In the genomic region with DNA sequence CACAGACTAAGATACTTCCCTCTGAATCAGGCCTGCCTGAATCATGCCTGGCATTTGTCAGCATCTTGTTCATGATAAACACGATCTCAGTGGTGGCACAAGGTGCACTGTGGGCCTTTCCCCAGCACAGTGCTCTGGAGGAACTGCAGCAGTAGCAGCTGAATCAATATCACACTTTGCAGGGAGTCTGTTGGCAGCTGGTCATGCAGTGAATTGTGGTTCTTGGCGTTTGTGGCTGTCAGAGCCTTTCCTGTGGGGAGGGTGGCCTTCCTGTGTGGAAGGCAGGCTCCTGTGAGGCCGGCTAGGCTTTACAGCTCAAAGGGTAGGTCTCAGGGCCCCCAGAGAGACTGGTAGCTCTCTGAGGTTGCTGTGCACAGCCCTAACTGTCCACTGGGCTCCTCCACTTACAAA, we compare ENCODE assay signal across 12 cellular contexts. TPM values are rescaled to one million over a fixed set of nuclear protein-coding genes. Genes with fewer than 3 reads are reported as not detected.
DNase-seq lines count a peak whose midpoint lies in the region; ATAC-seq and TF ChIP-seq lines count a peak whose summit lies in the region.
"Had no signal": no experiment of that assay in that cellular context is flagged by ENCODE, and none has a peak within 500 bp of the region (broad histone marks: within the 10 kb centered on the region; RNA-seq: fewer than 3 reads in every experiment).

No MANE protein-coding gene starts in this region.

- no peak for TF ChIP-seq EP300 in sigmoid colon (IDR thresholded peaks at IDR 0.05)

- H3K79me2 ChIP-seq in hepatocyte (no peaks in the 10 kb centered on the region), smooth muscle cell (ENCODE audit: low read depth) (no peaks in the 10 kb centered on the region)

- no peak overlapping the region for H3K27ac Mint-ChIP-seq in activated CD4-positive, alpha-beta T cell treated with anti-CD3 and anti-CD28 coated beads for 36 hours

- no peaks in the 10 kb centered on the region for H3K9me3 Mint-ChIP-seq in activated CD4-positive, alpha-beta T cell treated with anti-CD3 and anti-CD28 coated beads for 36 hours (ENCODE audit: low read depth)

- H3K27me3 ChIP-seq in dorsolateral prefrontal cortex: peaks cover 0 to 2% (median 0%) of the 10 kb centered on the region in 45 donors
- no peaks in the 10 kb centered on the region for H3K27me3 ChIP-seq in sigmoid colon
- H3K27me3 ChIP-seq in hepatocyte: peaks cover 3% of the 10 kb centered on the region
- no peaks in the 10 kb centered on the region for H3K27me3 ChIP-seq in smooth muscle cell (ENCODE audit: low read depth)
- H3K27me3 ChIP-seq: suprapubic skin had no signal

- peak overlapping the region in 9 of 59 donors; percentile 8 to 48 (median 25) for H3K27ac ChIP-seq in dorsolateral prefrontal cortex
- H3K27ac ChIP-seq in sigmoid colon: peak overlapping the region in 3 of 4 donors; percentile 80 to 87 (median 86)
- no peak overlapping the region for H3K27ac ChIP-seq in hepatocyte
- no peak overlapping the region for H3K27ac ChIP-seq in smooth muscle cell (ENCODE audit: low read depth)
- H3K27ac ChIP-seq: esophagus squamous epithelium, KMS-11, neutrophil, suprapubic skin had no signal

- DNase-seq in activated CD4-positive, alpha-beta T cell treated with anti-CD3 and anti-CD28 coated beads for 36 hours: peak; percentile 28
- no peak for DNase-seq in activated CD4-positive, alpha-beta T cell treated with anti-CD3 and anti-CD28 coated beads, Interleukin-2, amount 50 U/mL, for 4 hours
- DNase-seq in NCI-H774 (lab: John Stamatoyannopoulos, UW) (peak; percentile 86), dorsolateral prefrontal cortex (peak in 6 of 10 donors; percentile 24 to 69 (median 40)), sigmoid colon (peak; percentile 76), NCI-H187 (lab: John Stamatoyannopoulos, UW) (no peak), hepatocyte (ENCODE audit: low spot score) (no peak), smooth muscle cell (lab: John Stamatoyannopoulos, UW; ENCODE audit: unreplicated experiment) (no peak)
- DNase-seq: esophagus squamous epithelium had no signal

- H3K27me3 Mint-ChIP-seq in activated CD4-positive, alpha-beta T cell treated with anti-CD3 and anti-CD28 coated beads for 36 hours: peaks cover 6% of the 10 kb centered on the region

- H3K9me2 ChIP-seq in hepatocyte (replicated peaks; ENCODE audit: insufficient read depth): no peaks in the 10 kb centered on the region

- H2AFZ ChIP-seq in hepatocyte (no peak overlapping the region), smooth muscle cell (ENCODE audit: low read depth) (no peak overlapping the region)

- no peak for TF ChIP-seq POLR2A in sigmoid colon (IDR thresholded peaks at IDR 0.05)

- H3K9ac ChIP-seq in smooth muscle cell (ENCODE audit: low read depth): no peak overlapping the region
- H3K9ac ChIP-seq: KMS-11 had no signal

- intact Hi-C loops in activated CD4-positive, alpha-beta T cell treated with anti-CD3 and anti-CD28 coated beads for 36 hours (cut with DNase I, micrococcal nuclease): no loop called here
- intact Hi-C loops in dorsolateral prefrontal cortex (cut with DNase I) (no loop called here), sigmoid colon (cut with DNase I) (loop anchor here (2.0 to 5.0 kb wide), 4 partner anchors 55 to 185 kb away; a partner anchor contains a TSS)

- H3K4me2 ChIP-seq in hepatocyte (no peak overlapping the region), smooth muscle cell (no peak overlapping the region)
- H3K4me2 ChIP-seq: KMS-11 had no signal

- CTCF ChIA-PET in activated CD4-positive, alpha-beta T cell treated with anti-CD3 and anti-CD28 coated beads for 36 hours (lab: Charles Lee): no interaction called here

- WGBS in sigmoid colon, 2 donors: 15 to 22% methylated on average over 3 of the region's 3 CpGs
- whole genome bisulfite sequencing in hepatocyte (ENCODE audit: low lambda C conversion rate, missing lambda C conversion rate): 42% methylated on average over 3 of the region's 3 CpGs
- WGBS in smooth muscle cell (ENCODE audit: low lambda C conversion rate): 29% methylated on average over 3 of the region's 3 CpGs

- TF ChIP-seq CTCF in dorsolateral prefrontal cortex (IDR thresholded peaks at IDR 0.05 in 54 of 56, conservative IDR thresholded peaks at IDR 0.05 in 2 of 56; ENCODE audit: low read depth in 1 of 56, partially characterized antibody in 56 of 56) (no peak), sigmoid colon (IDR thresholded peaks at IDR 0.05) (no peak), hepatocyte (IDR thresholded peaks at IDR 0.05; ENCODE audit: poor library complexity) (no peak), smooth muscle cell (IDR thresholded peaks at IDR 0.05; ENCODE audit: borderline replicate concordance, insufficient read depth, poor library complexity, severe bottlenecking) (no peak)

- no peak overlapping the region for H3K4me3 ChIP-seq in dorsolateral prefrontal cortex
- H3K4me3 ChIP-seq in sigmoid colon: no peak overlapping the region
- H3K4me3 ChIP-seq in hepatocyte: no peak overlapping the region
- no peak overlapping the region for H3K4me3 ChIP-seq in smooth muscle cell
- H3K4me3 ChIP-seq: esophagus squamous epithelium, suprapubic skin had no signal

- ATAC-seq in activated CD4-positive, alpha-beta T cell treated with anti-CD3 and anti-CD28 coated beads for 36 hours: peak; percentile 76

- peaks cover 49% of the 10 kb centered on the region for H3F3A ChIP-seq in smooth muscle cell (ENCODE audit: low read depth)

- H3K4me3 Mint-ChIP-seq in activated CD4-positive, alpha-beta T cell treated with anti-CD3 and anti-CD28 coated beads for 36 hours: no peak overlapping the region

- H3K36me3 ChIP-seq in sigmoid colon: no peaks in the 10 kb centered on the region
- H3K36me3 ChIP-seq in hepatocyte (replicated peaks; ENCODE audit: insufficient read depth, low read depth): no peaks in the 10 kb centered on the region
- H3K36me3 ChIP-seq in smooth muscle cell (ENCODE audit: low read depth): no peaks in the 10 kb centered on the region
- H3K36me3 ChIP-seq: esophagus squamous epithelium, neutrophil, suprapubic skin had no signal

- H3K36me3 Mint-ChIP-seq in activated CD4-positive, alpha-beta T cell treated with anti-CD3 and anti-CD28 coated beads for 36 hours (ENCODE audit: low read depth): no peaks in the 10 kb centered on the region

- H4K20me1 ChIP-seq in hepatocyte (ENCODE audit: insufficient read depth, poor library complexity, severe bottlenecking) (no peaks in the 10 kb centered on the region), smooth muscle cell (ENCODE audit: low read depth) (no peaks in the 10 kb centered on the region)

- peaks cover 0 to 86% (median 56%) of the 10 kb centered on the region in 4 donors for H3K4me1 ChIP-seq in sigmoid colon
- H3K4me1 ChIP-seq in hepatocyte (ENCODE audit: insufficient read depth): peaks cover 33% of the 10 kb centered on the region
- H3K4me1 ChIP-seq in smooth muscle cell (ENCODE audit: low read depth): peaks cover 14% of the 10 kb centered on the region

- H3K9me3 ChIP-seq in sigmoid colon: no peaks in the 10 kb centered on the region
- no peaks in the 10 kb centered on the region for H3K9me3 ChIP-seq in hepatocyte (ENCODE audit: low read depth)
- H3K9me3 ChIP-seq in smooth muscle cell (replicated peaks; ENCODE audit: low read depth): no peaks in the 10 kb centered on the region
- H3K9me3 ChIP-seq: esophagus squamous epithelium, neutrophil, suprapubic skin had no signal

- POLR2A ChIA-PET in activated CD4-positive, alpha-beta T cell treated with anti-CD3 and anti-CD28 coated beads for 36 hours (lab: Charles Lee): interaction anchor here (0.5 kb wide), 1 partner anchor 231 kb away, joined by 3 read pairs; no protein-coding TSS in a partner anchor

- no peaks in the 10 kb centered on the region for H3K4me1 Mint-ChIP-seq in activated CD4-positive, alpha-beta T cell treated with anti-CD3 and anti-CD28 coated beads for 36 hours

RNA-seq across cellular contexts. Expression of a gene that starts 54.4 kb away (rescaled TPM):
- 10 to 100 TPM; 89.2 to 97.6 TPM for total RNA-seq in activated CD4-positive, alpha-beta T cell treated with anti-CD3 and anti-CD28 coated beads for 36 hours
- total RNA-seq in dorsolateral prefrontal cortex (10 to 100 TPM; 22.5 to 97.6 (median 43.5) TPM), sigmoid colon (10 to 100 TPM; 49.5 to 82.0 (median 58.8) TPM), hepatocyte (18.0 and 45.9 TPM in 2 replicates), smooth muscle cell (46.9 and 53.2 TPM in 2 replicates)
- polyA plus RNA-seq in sigmoid colon (10 to 100 TPM; 16.8 to 39.3 (median 21.0) TPM), hepatocyte (21.2 and 32.8 TPM in 2 replicates), smooth muscle cell (39.7 and 50.9 TPM in 2 replicates)

Comparison
In these comparisons a context has a peak if more than half of its experiments do, and no peak if none do; other contexts are left out.
1. DNase-seq: peak in activated CD4-positive, alpha-beta T cell treated with anti-CD3 and anti-CD28 coated beads for 36 hours (single experiment), NCI-H774 (single experiment), dorsolateral prefrontal cortex (6 of 10) and sigmoid colon (single experiment); none in activated CD4-positive, alpha-beta T cell treated with anti-CD3 and anti-CD28 coated beads, Interleukin-2, amount 50 U/mL, for 4 hours (0 of 2), NCI-H187 (0 of 2), hepatocyte (single experiment) and smooth muscle cell (single experiment).
2. H3K27ac ChIP-seq: peak in sigmoid colon (3 of 4); none in hepatocyte (single experiment) and smooth muscle cell (single experiment).